ENCODE assay signal across 19 cellular contexts in genomic region chr15:27438403-27439375, GRCh38.
"Had no signal": no experiment of that assay in that cellular context is flagged by ENCODE, and none has a peak within 500 bp of the region (broad histone marks: within the 10 kb centered on the region; RNA-seq: fewer than 3 reads in every experiment).

No MANE protein-coding gene starts in this region.

- H3K27me3 ChIP-seq: testis had no signal

- H3K4me3 ChIP-seq: lung, psoas muscle, testis had no signal

- H3K4me1 Mint-ChIP-seq: activated CD4-positive, alpha-beta memory T cell treated with anti-CD3 and anti-CD28 coated beads, Interleukin-2, amount 10 ng/mL, durations not matched to agents 7 days and 5 days; activated naive CD8-positive, alpha-beta T cell treated with anti-CD3 and anti-CD28 coated beads, Interleukin-2, amount 50 U/mL, for 24 hours; immature natural killer cell; naive B cell; T-cell had no signal

- H3K27ac ChIP-seq: psoas muscle, testis, VCaP had no signal

- H3K27ac Mint-ChIP-seq: activated CD4-positive, alpha-beta memory T cell treated with anti-CD3 and anti-CD28 coated beads, Interleukin-2, amount 10 ng/mL, durations not matched to agents 7 days and 5 days; activated naive CD8-positive, alpha-beta T cell treated with anti-CD3 and anti-CD28 coated beads, Interleukin-2, amount 50 U/mL, for 24 hours; activated T-cell treated with anti-CD3 and anti-CD28 coated beads, Interleukin-2, amount 50 U/mL, for 72 hours; immature natural killer cell; naive B cell; T-cell had no signal

- H3K27me3 Mint-ChIP-seq: activated CD4-positive, alpha-beta memory T cell treated with anti-CD3 and anti-CD28 coated beads, Interleukin-2, amount 10 ng/mL, durations not matched to agents 7 days and 5 days; activated naive CD8-positive, alpha-beta T cell treated with anti-CD3 and anti-CD28 coated beads, Interleukin-2, amount 50 U/mL, for 24 hours; naive B cell; T-cell had no signal

- H3K4me1 ChIP-seq: psoas muscle, testis had no signal

- H3K4me3 Mint-ChIP-seq: activated CD4-positive, alpha-beta memory T cell treated with anti-CD3 and anti-CD28 coated beads, Interleukin-2, amount 10 ng/mL, durations not matched to agents 7 days and 5 days; activated naive CD8-positive, alpha-beta T cell treated with anti-CD3 and anti-CD28 coated beads, Interleukin-2, amount 50 U/mL, for 24 hours; activated T-cell treated with anti-CD3 and anti-CD28 coated beads, Interleukin-2, amount 50 U/mL, for 72 hours; immature natural killer cell; T-cell had no signal

- H3K36me3 Mint-ChIP-seq: immature natural killer cell, naive B cell, T-cell had no signal

- H3K9me3 ChIP-seq: psoas muscle, testis had no signal

- DNase-seq: activated CD4-positive, alpha-beta memory T cell treated with anti-CD3 and anti-CD28 coated beads, Interleukin-2, amount 10 ng/mL, durations not matched to agents 7 days and 5 days; activated naive CD8-positive, alpha-beta T cell treated with anti-CD3 and anti-CD28 coated beads, Interleukin-2, amount 50 U/mL, for 24 hours; activated T-cell treated with anti-CD3 and anti-CD28 coated beads, Interleukin-2, amount 50 U/mL, for 72 hours; central memory CD4-positive, alpha-beta T cell; cortex of kidney; glutamatergic neuron; immature natural killer cell; left colon; midbrain; naive B cell; psoas muscle; stimulated activated CD4-positive, alpha-beta T cell treated with anti-CD3 and anti-CD28 coated beads, Interleukin-4, amount 100 ng/mL, for 1 hour; stimulated activated CD8-positive, alpha-beta memory T cell treated with anti-CD3 and anti-CD28 coated beads, Interleukin-4, amount 100 ng/mL, for 48 hours; stimulated activated naive CD8-positive, alpha-beta T cell treated with anti-CD3 and anti-CD28 coated beads, Interleukin-15, Interleukin-2, amounts not matched to agents 100 U/mL and 50 U/mL, for 24 hours; T-cell; T1000; testis had no signal
